Comparison of ENCODE assay signal across 1 cellular context in the genomic region with DNA sequence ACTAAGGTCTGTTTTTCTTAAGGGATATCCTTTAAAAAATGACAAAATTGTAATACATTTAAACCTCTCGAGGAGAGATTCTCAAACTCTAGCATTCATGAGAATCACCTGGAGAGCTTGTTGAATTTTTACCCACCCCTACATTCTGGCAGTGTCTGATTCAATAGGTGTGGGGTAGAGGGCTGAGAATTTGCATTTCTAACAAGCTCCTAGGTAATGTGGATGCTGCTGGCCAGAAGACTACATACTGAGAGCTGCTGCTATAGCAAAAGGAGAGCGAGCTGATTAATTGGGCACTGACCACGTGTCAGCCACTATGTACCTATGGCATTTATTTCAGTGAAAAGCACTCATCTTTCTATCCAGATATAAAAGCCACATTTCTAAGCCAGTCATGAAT.
TF ChIP-seq lines count a peak whose summit lies in the region.

No MANE protein-coding gene starts in this region.

TF ChIP-seq in GM23338, 12 proteins besides CTCF, POLR2A, EP300 and RAD21 (continued from another document):
- TF ChIP-seq ZNF462 (CRISPR knock-in tag; IDR thresholded peaks at IDR 0.05) (no peak), EZH2phosphoT487 (IDR thresholded peaks at IDR 0.05; ENCODE audit: unreplicated experiment) (no peak), JUNB (IDR thresholded peaks at IDR 0.05; ENCODE audit: unreplicated experiment) (no peak), NANOG (IDR thresholded peaks at IDR 0.05; ENCODE audit: borderline replicate concordance) (no peak), EZH2 (IDR thresholded peaks at IDR 0.05; ENCODE audit: low read depth, unreplicated experiment) (no peak), ZNF331 (CRISPR knock-in tag; IDR thresholded peaks at IDR 0.05; ENCODE audit: low read depth) (no peak), CREB1 (CRISPR knock-in tag; IDR thresholded peaks at IDR 0.05; ENCODE audit: low read depth) (no peak), POLR2AphosphoS5 (IDR thresholded peaks at IDR 0.05; ENCODE audit: low read depth) (no peak)
- TF ChIP-seq, protein P1, sequence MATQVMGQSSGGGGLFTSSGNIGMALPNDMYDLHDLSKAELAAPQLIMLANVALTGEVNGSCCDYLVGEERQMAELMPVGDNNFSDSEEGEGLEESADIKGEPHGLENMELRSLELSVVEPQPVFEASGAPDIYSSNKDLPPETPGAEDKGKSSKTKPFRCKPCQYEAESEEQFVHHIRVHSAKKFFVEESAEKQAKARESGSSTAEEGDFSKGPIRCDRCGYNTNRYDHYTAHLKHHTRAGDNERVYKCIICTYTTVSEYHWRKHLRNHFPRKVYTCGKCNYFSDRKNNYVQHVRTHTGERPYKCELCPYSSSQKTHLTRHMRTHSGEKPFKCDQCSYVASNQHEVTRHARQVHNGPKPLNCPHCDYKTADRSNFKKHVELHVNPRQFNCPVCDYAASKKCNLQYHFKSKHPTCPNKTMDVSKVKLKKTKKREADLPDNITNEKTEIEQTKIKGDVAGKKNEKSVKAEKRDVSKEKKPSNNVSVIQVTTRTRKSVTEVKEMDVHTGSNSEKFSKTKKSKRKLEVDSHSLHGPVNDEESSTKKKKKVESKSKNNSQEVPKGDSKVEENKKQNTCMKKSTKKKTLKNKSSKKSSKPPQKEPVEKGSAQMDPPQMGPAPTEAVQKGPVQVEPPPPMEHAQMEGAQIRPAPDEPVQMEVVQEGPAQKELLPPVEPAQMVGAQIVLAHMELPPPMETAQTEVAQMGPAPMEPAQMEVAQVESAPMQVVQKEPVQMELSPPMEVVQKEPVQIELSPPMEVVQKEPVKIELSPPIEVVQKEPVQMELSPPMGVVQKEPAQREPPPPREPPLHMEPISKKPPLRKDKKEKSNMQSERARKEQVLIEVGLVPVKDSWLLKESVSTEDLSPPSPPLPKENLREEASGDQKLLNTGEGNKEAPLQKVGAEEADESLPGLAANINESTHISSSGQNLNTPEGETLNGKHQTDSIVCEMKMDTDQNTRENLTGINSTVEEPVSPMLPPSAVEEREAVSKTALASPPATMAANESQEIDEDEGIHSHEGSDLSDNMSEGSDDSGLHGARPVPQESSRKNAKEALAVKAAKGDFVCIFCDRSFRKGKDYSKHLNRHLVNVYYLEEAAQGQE (IDR thresholded peaks at IDR 0.05; ENCODE audit: unreplicated experiment): no peak
- TF ChIP-seq, protein P2, sequence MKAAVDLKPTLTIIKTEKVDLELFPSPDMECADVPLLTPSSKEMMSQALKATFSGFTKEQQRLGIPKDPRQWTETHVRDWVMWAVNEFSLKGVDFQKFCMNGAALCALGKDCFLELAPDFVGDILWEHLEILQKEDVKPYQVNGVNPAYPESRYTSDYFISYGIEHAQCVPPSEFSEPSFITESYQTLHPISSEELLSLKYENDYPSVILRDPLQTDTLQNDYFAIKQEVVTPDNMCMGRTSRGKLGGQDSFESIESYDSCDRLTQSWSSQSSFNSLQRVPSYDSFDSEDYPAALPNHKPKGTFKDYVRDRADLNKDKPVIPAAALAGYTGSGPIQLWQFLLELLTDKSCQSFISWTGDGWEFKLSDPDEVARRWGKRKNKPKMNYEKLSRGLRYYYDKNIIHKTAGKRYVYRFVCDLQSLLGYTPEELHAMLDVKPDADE (IDR thresholded peaks at IDR 0.05): no peak
